Comparison of ENCODE assay signal across 8 cellular contexts in genomic region chr9:133421615-133422542, GRCh38. TPM values are rescaled to one million over a fixed set of nuclear protein-coding genes. Genes with fewer than 3 reads are reported as not detected.
DNase-seq lines count a peak whose midpoint lies in the region; ATAC-seq, FAIRE-seq and TF ChIP-seq lines count a peak whose summit lies in the region.
"Had no signal": no experiment of that assay in that cellular context is flagged by ENCODE, and none has a peak within 500 bp of the region (broad histone marks: within the 10 kb centered on the region; RNA-seq: fewer than 3 reads in every experiment).

Gene ADAMTS13 (plus strand): TSS chr9:133422367. CDS start chr9:133422444, 77 bp downstream.

- peak within 1 kb of the TSS; percentile 63 for H2AFZ ChIP-seq in K562 (ENCODE audit: low read depth, low read length)

- H3K79me2 ChIP-seq in K562 (ENCODE audit: control insufficient read depth, insufficient read depth, low read length): peaks cover 10% of the 10 kb centered on the region

- ATAC-seq in HG03469 (IDR thresholded peaks at IDR 0.05; ENCODE audit: unreplicated experiment) (peak; percentile 29), K562 (peak; percentile 19; the same call in 2 of the 3 replicates), GM19397 (IDR thresholded peaks at IDR 0.05; ENCODE audit: unreplicated experiment) (no peak)

- H3K27me3 ChIP-seq in K562 (ENCODE audit: control insufficient read depth in 2 of 2, insufficient read depth in 2 of 2, low read length in 2 of 2): peaks cover 17 to 26% of the 10 kb centered on the region in 2 experiments

- H4K20me1 ChIP-seq in K562 (replicated peaks; ENCODE audit: control insufficient read depth, insufficient read depth, low read length): no peaks in the 10 kb centered on the region

- peak in 1 of 4 experiments; percentile 53 for DNase-seq in K562 (ENCODE audit: extremely low read depth in 1 of 4, low spot score in 3 of 4)
- no peak for DNase-seq in retinal pigment epithelial cell (ENCODE audit: low read depth)
- DNase-seq in OCI-M2 (lab: John Stamatoyannopoulos, UW; ENCODE audit: unreplicated experiment): no peak
- DNase-seq in kidney: no peak
- DNase-seq: retina had no signal

- no peaks in the 10 kb centered on the region for H3K9me3 ChIP-seq in K562 (replicated peaks; ENCODE audit: control insufficient read depth, insufficient read depth, low read depth, low read length)
- H3K9me3 ChIP-seq in kidney (ENCODE audit: control insufficient read depth in 1 of 2, low read length in 2 of 2): no peaks in the 10 kb centered on the region

- TF ChIP-seq CTCF in GM12874 (IDR thresholded peaks at IDR 0.05; ENCODE audit: insufficient read depth, low read depth, low read length) (peak; percentile 54; the same call in 1 of the 2 replicates), K562 (IDR thresholded peaks at IDR 0.05 in 2 of 3, conservative IDR thresholded peaks at IDR 0.05 in 1 of 3; ENCODE audit: insufficient read depth in 2 of 3, low read depth in 1 of 3, low read length in 3 of 3) (peak; percentile 21 to 43 (median 27); a peak in 2 of 6 replicates), retinal pigment epithelial cell (conservative IDR thresholded peaks at IDR 0.05; ENCODE audit: low read depth, low read length) (peak; percentile 32), kidney (IDR thresholded peaks at IDR 0.05; ENCODE audit: borderline replicate concordance, extremely low read depth, insufficient read depth) (no peak)

- CTCF ChIA-PET in K562 (lab: Yijun Ruan, JAX; ENCODE audit: low intra/inter-chr PET ratio): no interaction called here

- TF ChIP-seq RAD21 in K562 (CRISPR knock-in tag; conservative IDR thresholded peaks at IDR 0.05 in 1 of 2, IDR thresholded peaks at IDR 0.05 in 1 of 2): no peak

- H3K4me3 ChIP-seq in K562 (no peak within 1 kb of the TSS), retinal pigment epithelial cell (ENCODE audit: low read length) (no peak within 1 kb of the TSS), kidney (ENCODE audit: low read length in 2 of 2) (no peak within 1 kb of the TSS)

- POLR2A ChIA-PET in K562 (lab: Yijun Ruan, JAX): interaction anchor here (0.6 to 1.0 kb wide), 2 partner anchors 10 to 318 kb away, joined by 3 read pairs; no protein-coding TSS in a partner anchor

- no peak within 1 kb of the TSS for H3K27ac ChIP-seq in K562 (ENCODE audit: extremely low read depth, low read depth, low read length)
- no peak within 1 kb of the TSS for H3K27ac ChIP-seq in kidney (ENCODE audit: low read depth in 2 of 2, low read length in 2 of 2)

- peaks cover 3% of the 10 kb centered on the region for H3K9me1 ChIP-seq in K562 (ENCODE audit: control insufficient read depth, insufficient read depth, low read length)

- in situ Hi-C loops in K562 (cut with MboI): no loop called here

- FAIRE-seq in K562 (lab: Jason Lieb, UNC) (peak; percentile 80), kidney (lab: Jason Lieb, UNC) (no peak)

- TF ChIP-seq POLR2A in K562 (conservative IDR thresholded peaks at IDR 0.05): no peak

- WGBS in K562 (ENCODE audit: insufficient coverage, low coverage, missing lambda C conversion rate): 58% methylated on average over 22 of the region's 23 CpGs

- TF ChIP-seq EP300 in K562 (IDR thresholded peaks at IDR 0.05; ENCODE audit: low read length): no peak

- H3K36me3 ChIP-seq in K562 (ENCODE audit: control insufficient read depth, insufficient read depth, low read length) (no peaks in the 10 kb centered on the region), kidney (ENCODE audit: control insufficient read depth in 1 of 2, insufficient read depth in 2 of 2, low read length in 2 of 2) (no peaks in the 10 kb centered on the region)

- H3K9ac ChIP-seq in K562 (ENCODE audit: insufficient read depth in 1 of 2, low read depth in 2 of 2, low read length in 2 of 2) (peak within 1 kb of the TSS; percentile 14 to 18; a peak in 2 of 4 replicates), kidney (ENCODE audit: low read length in 2 of 2) (no peak within 1 kb of the TSS)

- no peak within 1 kb of the TSS for H3K4me2 ChIP-seq in K562 (ENCODE audit: insufficient read depth, low read length)

- no TSS peak for BruUV-seq in K562 (replicated peaks; lab: Mats Ljungman, UMichigan)

- intact Hi-C loops in K562 (cut with micrococcal nuclease) (no loop called here), kidney (cut with DNase I) (no loop called here)

- H3K4me1 ChIP-seq in K562 (replicated peaks in 1 of 2; ENCODE audit: control insufficient read depth in 2 of 2, insufficient read depth in 2 of 2, low read length in 2 of 2) (peaks cover 16 to 33% of the 10 kb centered on the region in 2 experiments; a peak in 4 of 5 replicates), kidney (ENCODE audit: control insufficient read depth in 1 of 2, insufficient read depth in 1 of 2, low read depth in 1 of 2, low read length in 2 of 2) (peaks cover under 1% of the 10 kb centered on the region in 2 donors)

TF ChIP-seq in K562, 482 proteins besides CTCF, POLR2A, EP300 and RAD21:
- no peak for TF ChIP-seq ZNF408 (CRISPR knock-in tag; IDR thresholded peaks at IDR 0.05; ENCODE audit: low read depth)
- TF ChIP-seq NFATC3 (IDR thresholded peaks at IDR 0.05): no peak
- TF ChIP-seq ZBTB17 (CRISPR knock-in tag; IDR thresholded peaks at IDR 0.05): no peak
- TF ChIP-seq SREBF1 (IDR thresholded peaks at IDR 0.05; ENCODE audit: borderline replicate concordance, low read depth, low read length): no peak
- TF ChIP-seq SMC3 (conservative IDR thresholded peaks at IDR 0.05; ENCODE audit: insufficient read depth, low read depth, low read length): no peak
- TF ChIP-seq ZNF224 (CRISPR knock-in tag; IDR thresholded peaks at IDR 0.05): no peak
- TF ChIP-seq HNRNPL (IDR thresholded peaks at IDR 0.05; ENCODE audit: low read depth, low read length): no peak
- no peak for TF ChIP-seq CTBP1 (IDR thresholded peaks at IDR 0.05; ENCODE audit: borderline replicate concordance)
- TF ChIP-seq ZNF561 (CRISPR knock-in tag; conservative IDR thresholded peaks at IDR 0.05): no peak
TF ChIP-seq in K562: peak in this region for 0.

RNA-seq across cellular contexts. Expression of gene ADAMTS13, which starts in this region (rescaled TPM):
- total RNA-seq in K562 (2011; cell fraction: chromatin; rRNA removed; ENCODE audit: low replicate concordance): 0.51 and 1.4 TPM in 2 replicates
- 0.53 and 0.83 TPM in 2 replicates for total RNA-seq in K562 (2011; cell fraction: nucleolus; rRNA removed)
- total RNA-seq in K562 (2011; cell fraction: nucleoplasm; rRNA removed): 0.44 and 1.4 TPM in 2 replicates
- 0.04 TPM in 1 of 2 replicates, not detected in the other for total RNA-seq in K562 (2014; rRNA removed)
- total RNA-seq in K562 (2014; rRNA removed; fragmentation: Illumina TruSeq; extraction: Trizol): not detected in 2 replicates
- total RNA-seq in K562 (2015; rRNA removed; fragmentation: Illumina TruSeq; extraction: Trizol): 0.04 TPM in 1 of 2 replicates, not detected in the other
- 0.07 TPM in 1 of 2 replicates, not detected in the other for total RNA-seq in K562 (2021)
- polyA plus RNA-seq in K562 (2011; rRNA removed): 0.16 and 0.20 TPM in 2 replicates
- 0.10 and 0.16 TPM in 2 replicates for polyA plus RNA-seq in K562 (2011; cell fraction: cytosol; rRNA removed)
- 1.2 and 1.3 TPM in 2 replicates for polyA plus RNA-seq in K562 (2011; cell fraction: nucleus; rRNA removed)
- polyA plus RNA-seq in K562 (2012): 0.29 and 1.0 TPM in 2 replicates
- polyA plus RNA-seq in K562 (2014; fragmentation: Illumina TruSeq; extraction: Trizol): 0.03 TPM in 1 of 2 replicates, not detected in the other
- polyA plus RNA-seq in K562 (2014; fragmentation: Nextera tagmentation; extraction: Ambion mirVana): not detected
- 0.04 and 0.26 TPM in 2 replicates for polyA plus RNA-seq in K562 (2014; rRNA removed)
- polyA minus RNA-seq in K562 (2011; rRNA and poly(A)+ RNA removed): not detected in 2 replicates
- polyA minus RNA-seq in K562 (2011; cell fraction: cytosol; rRNA and poly(A)+ RNA removed): not detected in 2 replicates
- polyA minus RNA-seq in K562 (2011; cell fraction: nucleus; rRNA and poly(A)+ RNA removed): 0.33 and 0.40 TPM in 2 replicates
- total RNA-seq in kidney: 3.1 TPM
- 3.6 TPM for polyA plus RNA-seq in kidney (ENCODE audit: insufficient read depth, low read depth, low replicate concordance)

Comparison
In these comparisons a context has a peak if more than half of its experiments do, and no peak if none do; other contexts are left out.
1. H3K9ac ChIP-seq: peak in K562 (2 of 2); none in kidney (0 of 2).